In the genomic region with DNA sequence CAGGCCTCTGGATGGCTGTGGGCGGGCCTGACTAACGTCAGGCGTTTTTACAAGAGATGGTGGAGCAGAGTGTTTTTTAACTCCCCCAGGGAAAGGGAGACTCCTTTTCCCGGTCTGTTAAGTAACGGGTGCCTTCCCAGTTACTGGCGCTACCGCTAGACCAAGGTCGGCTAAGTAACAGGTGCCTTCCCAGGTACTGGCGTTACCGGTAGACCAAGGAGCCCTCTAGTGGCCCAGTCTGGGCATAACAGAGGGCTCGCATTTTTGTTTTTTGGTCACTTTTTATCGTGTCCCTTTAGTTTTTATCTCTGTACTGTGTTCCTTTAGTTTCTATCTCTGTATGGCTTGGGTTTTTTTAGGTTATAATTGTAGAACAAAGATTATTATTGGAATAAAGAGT, we compare ENCODE assay signal across 10 cellular contexts. TPM values are rescaled to one million over a fixed set of nuclear protein-coding genes. Genes with fewer than 3 reads are reported as not detected.
A peak's percentile ranks its signal among the peaks of the same experiment; 100 is the strongest.
DNase-seq lines count a peak whose midpoint lies in the region; ATAC-seq and TF ChIP-seq lines count a peak whose summit lies in the region.
"Had no signal": no experiment of that assay in that cellular context is flagged by ENCODE, and none has a peak within 500 bp of the region (broad histone marks: within the 10 kb centered on the region; RNA-seq: fewer than 3 reads in every experiment).

No MANE protein-coding gene starts in this region.

- H3K36me3 ChIP-seq in mesendoderm (ENCODE audit: control insufficient read depth, insufficient read depth, low read length) (peaks cover 4% of the 10 kb centered on the region), sigmoid colon (peaks cover 13 to 82% (median 61%) of the 10 kb centered on the region in 4 donors)

- H3K4me3 ChIP-seq in mesendoderm (ENCODE audit: low read length) (no peak overlapping the region), sigmoid colon (no peak overlapping the region)

- DNase-seq in Calu3 (no peak), HK-2 (ENCODE audit: unreplicated experiment) (peak; percentile 13), amniotic epithelial cell (ENCODE audit: low read depth) (peak; percentile 8), mesendoderm (peak; percentile 72), sigmoid colon (no peak), AG08396 (ENCODE audit: low spot score) (no peak), NCI-H2196 treated with DMSO at 0.1 percent for 48 hours (lab: John Stamatoyannopoulos, UW; ENCODE audit: unreplicated experiment) (no peak)

- no peak for TF ChIP-seq EP300 in sigmoid colon (IDR thresholded peaks at IDR 0.05)

- no peak overlapping the region for H4K5ac ChIP-seq in mesendoderm (ENCODE audit: low read length)

- H3K27ac Mint-ChIP-seq in Calu3 (ENCODE audit: unreplicated experiment) = no peak overlapping the region
- H3K27ac Mint-ChIP-seq: activated naive CD8-positive, alpha-beta T cell; naive thymus-derived CD8-positive, alpha-beta T cell had no signal

- no peak overlapping the region for H3K4me3 Mint-ChIP-seq in Calu3 (ENCODE audit: low read depth, unreplicated experiment)
- H3K4me3 Mint-ChIP-seq: activated naive CD8-positive, alpha-beta T cell had no signal

- H3K27ac ChIP-seq in mesendoderm (ENCODE audit: low read depth, low read length) (no peak overlapping the region), sigmoid colon (no peak overlapping the region)

- no peaks in the 10 kb centered on the region for H3K4me1 ChIP-seq in mesendoderm (ENCODE audit: control insufficient read depth, low read depth, low read length)
- H3K4me1 ChIP-seq in sigmoid colon = no peaks in the 10 kb centered on the region

- peaks cover 29% of the 10 kb centered on the region for H3K36me3 Mint-ChIP-seq in Calu3 (ENCODE audit: insufficient read depth, unreplicated experiment)

- no peak overlapping the region for H2BK5ac ChIP-seq in mesendoderm (ENCODE audit: low read length)

- TF ChIP-seq CTCF in Calu3 (IDR thresholded peaks at IDR 0.05; ENCODE audit: unreplicated experiment) = peak; percentile 49
- peak in 1 of 4 experiments; percentile 53 for TF ChIP-seq CTCF in sigmoid colon (IDR thresholded peaks at IDR 0.05)

- no TSS peak for BruUV-seq in Calu3 (replicated peaks; lab: Mats Ljungman, UMichigan)

- no peak overlapping the region for H3K4ac ChIP-seq in mesendoderm (ENCODE audit: low read depth, low read length)

- TF ChIP-seq POLR2A in sigmoid colon (IDR thresholded peaks at IDR 0.05) = no peak

- no peak overlapping the region for H3K9ac ChIP-seq in mesendoderm (ENCODE audit: low read length)

- no peak overlapping the region for H2AK5ac ChIP-seq in mesendoderm (ENCODE audit: low read length)

- peaks cover 1% of the 10 kb centered on the region for H3K79me1 ChIP-seq in mesendoderm (ENCODE audit: low read length)

- peaks cover 21% of the 10 kb centered on the region for H3K9me3 Mint-ChIP-seq in Calu3 (ENCODE audit: low read depth, unreplicated experiment)

- no peak overlapping the region for H3K18ac ChIP-seq in mesendoderm (ENCODE audit: low read length)

- intact Hi-C loops in Calu3 (cut with micrococcal nuclease; ENCODE audit: unreplicated experiment) = no loop called here
- intact Hi-C loops in sigmoid colon (cut with DNase I) = no loop called here

- no peak overlapping the region for H2BK120ac ChIP-seq in mesendoderm (ENCODE audit: low read depth, low read length)

- CTCF ChIA-PET in Calu3 (lab: Charles Lee) = no interaction called here

- no peak overlapping the region for H3K4me2 ChIP-seq in mesendoderm (ENCODE audit: low read length)

- no peaks in the 10 kb centered on the region for H3K79me2 ChIP-seq in mesendoderm (ENCODE audit: control insufficient read depth, insufficient read depth, low read length)

- H2BK15ac ChIP-seq in mesendoderm (replicated peaks; ENCODE audit: low read depth) = no peak overlapping the region

- H3K4me1 Mint-ChIP-seq in Calu3 (ENCODE audit: low read depth, unreplicated experiment) = no peaks in the 10 kb centered on the region

- no peak overlapping the region for H3K23ac ChIP-seq in mesendoderm (ENCODE audit: low read length)

- no peak for ATAC-seq in HG02970 (IDR thresholded peaks at IDR 0.05; ENCODE audit: low FRiP score, unreplicated experiment)
- ATAC-seq: naive thymus-derived CD8-positive, alpha-beta T cell had no signal

- WGBS in mesendoderm (ENCODE audit: extremely low coverage, insufficient coverage, low lambda C conversion rate) = no CpG with 5 or more reads among the region's 12 CpGs
- 79 to 91% methylated on average over 12 of the region's 12 CpGs for WGBS in sigmoid colon, 2 donors

- peaks cover 0 to 27% (median under 1%) of the 10 kb centered on the region in 4 donors for H3K9me3 ChIP-seq in sigmoid colon

- H3K56ac ChIP-seq in mesendoderm (ENCODE audit: low read length) = no peak overlapping the region

- H3K27me3 ChIP-seq in mesendoderm (ENCODE audit: insufficient read depth, low read length, poor library complexity) (no peaks in the 10 kb centered on the region), sigmoid colon (no peaks in the 10 kb centered on the region)

- no peaks in the 10 kb centered on the region for H3K27me3 Mint-ChIP-seq in Calu3 (ENCODE audit: unreplicated experiment)
- H3K27me3 Mint-ChIP-seq: activated naive CD8-positive, alpha-beta T cell; naive thymus-derived CD8-positive, alpha-beta T cell had no signal

- H4K8ac ChIP-seq in mesendoderm (ENCODE audit: low read depth, low read length) = no peak overlapping the region

RNA-seq across cellular contexts. Expression of a gene that starts 10.0 kb away (rescaled TPM):
- 7.1 and 8.4 TPM in 2 replicates for total RNA-seq in Calu3 (2022)
- polyA plus RNA-seq in mesendoderm (2013, experiment 1 of 2) = 1.9 TPM
- 1.8 TPM for polyA plus RNA-seq in mesendoderm (2013, experiment 2 of 2)
- total RNA-seq in sigmoid colon = 10 to 100 TPM; 10.9 to 19.7 (median 13.0) TPM
- polyA plus RNA-seq in sigmoid colon = 1 to 10 TPM; 1.8 to 4.4 (median 2.8) TPM

RNA-seq across cellular contexts. Expression of a gene that starts 17.7 kb away (rescaled TPM):
- total RNA-seq in Calu3 (2022) (14.0 and 14.8 TPM in 2 replicates), sigmoid colon (10 to 100 TPM; 18.6 to 31.4 (median 21.4) TPM)
- 6.7 TPM for polyA plus RNA-seq in mesendoderm (2013, experiment 1 of 2)
- 6.8 TPM for polyA plus RNA-seq in mesendoderm (2013, experiment 2 of 2)
- 1 to 10 TPM; 2.4 to 7.4 (median 3.9) TPM for polyA plus RNA-seq in sigmoid colon

RNA-seq across cellular contexts. Expression of a gene that starts 55.5 kb away (rescaled TPM):
- 7.5 and 12.6 TPM in 2 replicates for total RNA-seq in Calu3 (2022)
- 20.4 TPM for polyA plus RNA-seq in mesendoderm (2013, experiment 1 of 2)
- polyA plus RNA-seq in mesendoderm (2013, experiment 2 of 2) = 17.1 TPM
- total RNA-seq in sigmoid colon = 10 to 100 TPM in 1 of 4 donors, 1 to 10 TPM in 3; 3.9 to 13.7 (median 7.1) TPM
- 10 to 100 TPM; 12.6 to 33.3 (median 28.2) TPM for polyA plus RNA-seq in sigmoid colon

Comparison
In these comparisons a context has a peak if more than half of its experiments do, and no peak if none do; other contexts are left out.
1. DNase-seq: peak in HK-2 (single experiment), amniotic epithelial cell (single experiment) and mesendoderm (single experiment); none in Calu3 (single experiment), sigmoid colon (single experiment), AG08396 (single experiment) and NCI-H2196 treated with DMSO at 0.1 percent for 48 hours (single experiment).